In the genomic region with DNA sequence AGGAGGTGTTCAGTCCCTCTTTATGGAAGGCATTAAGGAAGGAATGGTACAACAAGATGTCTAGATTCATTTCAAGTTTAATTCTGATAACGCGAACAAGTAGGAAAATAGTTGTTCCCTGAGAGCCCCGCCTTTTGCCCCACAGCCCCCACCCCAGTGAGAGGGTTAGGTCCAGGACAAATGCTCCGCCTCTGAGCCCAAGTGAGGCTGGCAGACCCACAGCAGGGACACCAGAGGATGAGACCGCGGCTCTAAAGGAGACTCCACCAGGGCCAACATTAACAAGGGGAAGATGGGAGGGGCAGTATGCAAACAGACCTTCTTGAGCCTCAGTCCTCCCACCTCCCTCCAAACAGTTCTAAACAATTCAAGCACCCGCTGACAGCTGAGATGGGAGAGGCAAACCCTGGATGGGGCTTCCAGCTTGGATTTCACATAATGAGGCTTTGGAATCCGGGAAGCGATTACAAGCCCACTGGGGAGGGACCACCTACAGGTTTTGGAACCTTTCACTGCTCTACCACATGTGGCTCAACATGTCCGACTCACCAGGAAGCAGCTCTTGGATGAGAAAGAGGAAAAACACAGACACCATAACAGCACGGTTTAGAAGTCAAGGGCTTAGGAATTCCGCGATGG, we compare ENCODE assay signal across 1 cellular context.
TF ChIP-seq lines count a peak whose summit lies in the region.

No MANE protein-coding gene starts in this region.

TF ChIP-seq in HEK293, 187 proteins besides CTCF, POLR2A, EP300 and RAD21 (continued from another document and continues in another):
- no peak for TF ChIP-seq ZNF274 (IDR thresholded peaks at IDR 0.05; ENCODE audit: low read length)
- TF ChIP-seq ZNF274 (tag by site-specific recombination; IDR thresholded peaks at IDR 0.05; ENCODE audit: borderline replicate concordance): no peak
- TF ChIP-seq, protein P1, sequence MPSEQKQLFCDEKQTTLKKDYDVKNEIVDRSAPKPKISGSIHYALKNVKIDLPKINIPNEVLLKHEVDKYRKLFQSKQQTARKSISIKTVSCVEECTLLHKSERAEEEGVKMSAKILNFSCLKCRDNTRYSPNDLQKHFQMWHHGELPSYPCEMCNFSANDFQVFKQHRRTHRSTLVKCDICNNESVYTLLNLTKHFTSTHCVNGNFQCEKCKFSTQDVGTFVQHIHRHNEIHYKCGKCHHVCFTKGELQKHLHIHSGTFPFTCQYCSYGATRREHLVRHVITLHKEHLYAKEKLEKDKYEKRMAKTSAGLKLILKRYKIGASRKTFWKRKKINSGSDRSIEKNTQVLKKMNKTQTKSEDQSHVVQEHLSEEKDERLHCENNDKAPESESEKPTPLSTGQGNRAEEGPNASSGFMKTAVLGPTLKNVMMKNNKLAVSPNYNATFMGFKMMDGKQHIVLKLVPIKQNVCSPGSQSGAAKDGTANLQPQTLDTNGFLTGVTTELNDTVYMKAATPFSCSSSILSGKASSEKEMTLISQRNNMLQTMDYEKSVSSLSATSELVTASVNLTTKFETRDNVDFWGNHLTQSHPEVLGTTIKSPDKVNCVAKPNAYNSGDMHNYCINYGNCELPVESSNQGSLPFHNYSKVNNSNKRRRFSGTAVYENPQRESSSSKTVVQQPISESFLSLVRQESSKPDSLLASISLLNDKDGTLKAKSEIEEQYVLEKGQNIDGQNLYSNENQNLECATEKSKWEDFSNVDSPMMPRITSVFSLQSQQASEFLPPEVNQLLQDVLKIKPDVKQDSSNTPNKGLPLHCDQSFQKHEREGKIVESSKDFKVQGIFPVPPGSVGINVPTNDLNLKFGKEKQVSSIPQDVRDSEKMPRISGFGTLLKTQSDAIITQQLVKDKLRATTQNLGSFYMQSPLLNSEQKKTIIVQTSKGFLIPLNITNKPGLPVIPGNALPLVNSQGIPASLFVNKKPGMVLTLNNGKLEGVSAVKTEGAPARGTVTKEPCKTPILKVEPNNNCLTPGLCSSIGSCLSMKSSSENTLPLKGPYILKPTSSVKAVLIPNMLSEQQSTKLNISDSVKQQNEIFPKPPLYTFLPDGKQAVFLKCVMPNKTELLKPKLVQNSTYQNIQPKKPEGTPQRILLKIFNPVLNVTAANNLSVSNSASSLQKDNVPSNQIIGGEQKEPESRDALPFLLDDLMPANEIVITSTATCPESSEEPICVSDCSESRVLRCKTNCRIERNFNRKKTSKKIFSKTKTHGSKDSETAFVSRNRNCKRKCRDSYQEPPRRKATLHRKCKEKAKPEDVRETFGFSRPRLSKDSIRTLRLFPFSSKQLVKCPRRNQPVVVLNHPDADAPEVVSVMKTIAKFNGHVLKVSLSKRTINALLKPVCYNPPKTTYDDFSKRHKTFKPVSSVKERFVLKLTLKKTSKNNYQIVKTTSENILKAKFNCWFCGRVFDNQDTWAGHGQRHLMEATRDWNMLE (tag by site-specific recombination; conservative IDR thresholded peaks at IDR 0.05; ENCODE audit: low read depth): no peak
- TF ChIP-seq ZNF132 (tag by site-specific recombination; IDR thresholded peaks at IDR 0.05; ENCODE audit: borderline replicate concordance): no peak
- no peak for TF ChIP-seq ZNF48 (tag by site-specific recombination; IDR thresholded peaks at IDR 0.05)
- no peak for TF ChIP-seq ZSCAN23 (tag by site-specific recombination; IDR thresholded peaks at IDR 0.05)
- TF ChIP-seq ZNF426 (tag by site-specific recombination; IDR thresholded peaks at IDR 0.05): no peak
- no peak for TF ChIP-seq GLI4 (tag by site-specific recombination; IDR thresholded peaks at IDR 0.05)
- TF ChIP-seq ZNF335 (tag by site-specific recombination; conservative IDR thresholded peaks at IDR 0.05): no peak
- TF ChIP-seq ZNF350 (tag by site-specific recombination; IDR thresholded peaks at IDR 0.05): no peak
- TF ChIP-seq ZNF558 (tag by site-specific recombination; IDR thresholded peaks at IDR 0.05): no peak
- no peak for TF ChIP-seq MYNN (tag by site-specific recombination; IDR thresholded peaks at IDR 0.05; ENCODE audit: borderline replicate concordance)
- TF ChIP-seq, protein P2, sequence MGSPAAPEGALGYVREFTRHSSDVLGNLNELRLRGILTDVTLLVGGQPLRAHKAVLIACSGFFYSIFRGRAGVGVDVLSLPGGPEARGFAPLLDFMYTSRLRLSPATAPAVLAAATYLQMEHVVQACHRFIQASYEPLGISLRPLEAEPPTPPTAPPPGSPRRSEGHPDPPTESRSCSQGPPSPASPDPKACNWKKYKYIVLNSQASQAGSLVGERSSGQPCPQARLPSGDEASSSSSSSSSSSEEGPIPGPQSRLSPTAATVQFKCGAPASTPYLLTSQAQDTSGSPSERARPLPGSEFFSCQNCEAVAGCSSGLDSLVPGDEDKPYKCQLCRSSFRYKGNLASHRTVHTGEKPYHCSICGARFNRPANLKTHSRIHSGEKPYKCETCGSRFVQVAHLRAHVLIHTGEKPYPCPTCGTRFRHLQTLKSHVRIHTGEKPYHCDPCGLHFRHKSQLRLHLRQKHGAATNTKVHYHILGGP (tag by site-specific recombination; IDR thresholded peaks at IDR 0.05): no peak
- TF ChIP-seq ZNF660 (tag by site-specific recombination; IDR thresholded peaks at IDR 0.05): no peak
- no peak for TF ChIP-seq ZSCAN16 (tag by site-specific recombination; IDR thresholded peaks at IDR 0.05)
- TF ChIP-seq, protein P3, sequence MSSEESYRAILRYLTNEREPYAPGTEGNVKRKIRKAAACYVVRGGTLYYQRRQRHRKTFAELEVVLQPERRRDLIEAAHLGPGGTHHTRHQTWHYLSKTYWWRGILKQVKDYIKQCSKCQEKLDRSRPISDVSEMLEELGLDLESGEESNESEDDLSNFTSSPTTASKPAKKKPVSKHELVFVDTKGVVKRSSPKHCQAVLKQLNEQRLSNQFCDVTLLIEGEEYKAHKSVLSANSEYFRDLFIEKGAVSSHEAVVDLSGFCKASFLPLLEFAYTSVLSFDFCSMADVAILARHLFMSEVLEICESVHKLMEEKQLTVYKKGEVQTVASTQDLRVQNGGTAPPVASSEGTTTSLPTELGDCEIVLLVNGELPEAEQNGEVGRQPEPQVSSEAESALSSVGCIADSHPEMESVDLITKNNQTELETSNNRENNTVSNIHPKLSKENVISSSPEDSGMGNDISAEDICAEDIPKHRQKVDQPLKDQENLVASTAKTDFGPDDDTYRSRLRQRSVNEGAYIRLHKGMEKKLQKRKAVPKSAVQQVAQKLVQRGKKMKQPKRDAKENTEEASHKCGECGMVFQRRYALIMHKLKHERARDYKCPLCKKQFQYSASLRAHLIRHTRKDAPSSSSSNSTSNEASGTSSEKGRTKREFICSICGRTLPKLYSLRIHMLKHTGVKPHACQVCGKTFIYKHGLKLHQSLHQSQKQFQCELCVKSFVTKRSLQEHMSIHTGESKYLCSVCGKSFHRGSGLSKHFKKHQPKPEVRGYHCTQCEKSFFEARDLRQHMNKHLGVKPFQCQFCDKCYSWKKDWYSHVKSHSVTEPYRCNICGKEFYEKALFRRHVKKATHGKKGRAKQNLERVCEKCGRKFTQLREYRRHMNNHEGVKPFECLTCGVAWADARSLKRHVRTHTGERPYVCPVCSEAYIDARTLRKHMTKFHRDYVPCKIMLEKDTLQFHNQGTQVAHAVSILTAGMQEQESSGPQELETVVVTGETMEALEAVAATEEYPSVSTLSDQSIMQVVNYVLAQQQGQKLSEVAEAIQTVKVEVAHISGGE (tag by site-specific recombination; conservative IDR thresholded peaks at IDR 0.05; ENCODE audit: low read depth): no peak
- TF ChIP-seq ZNF404 (tag by site-specific recombination; IDR thresholded peaks at IDR 0.05): no peak
- TF ChIP-seq RBAK (tag by site-specific recombination; IDR thresholded peaks at IDR 0.05): no peak
- TF ChIP-seq ZNF629 (tag by site-specific recombination; IDR thresholded peaks at IDR 0.05): no peak
- TF ChIP-seq ZNF626 (tag by site-specific recombination; IDR thresholded peaks at IDR 0.05): no peak
- TF ChIP-seq ZNF830 (tag by site-specific recombination; IDR thresholded peaks at IDR 0.05; ENCODE audit: low read depth): no peak
- TF ChIP-seq ZNF140 (tag by site-specific recombination; IDR thresholded peaks at IDR 0.05): no peak
- TF ChIP-seq ZNF707 (tag by site-specific recombination; IDR thresholded peaks at IDR 0.05): no peak
- TF ChIP-seq, protein P4, sequence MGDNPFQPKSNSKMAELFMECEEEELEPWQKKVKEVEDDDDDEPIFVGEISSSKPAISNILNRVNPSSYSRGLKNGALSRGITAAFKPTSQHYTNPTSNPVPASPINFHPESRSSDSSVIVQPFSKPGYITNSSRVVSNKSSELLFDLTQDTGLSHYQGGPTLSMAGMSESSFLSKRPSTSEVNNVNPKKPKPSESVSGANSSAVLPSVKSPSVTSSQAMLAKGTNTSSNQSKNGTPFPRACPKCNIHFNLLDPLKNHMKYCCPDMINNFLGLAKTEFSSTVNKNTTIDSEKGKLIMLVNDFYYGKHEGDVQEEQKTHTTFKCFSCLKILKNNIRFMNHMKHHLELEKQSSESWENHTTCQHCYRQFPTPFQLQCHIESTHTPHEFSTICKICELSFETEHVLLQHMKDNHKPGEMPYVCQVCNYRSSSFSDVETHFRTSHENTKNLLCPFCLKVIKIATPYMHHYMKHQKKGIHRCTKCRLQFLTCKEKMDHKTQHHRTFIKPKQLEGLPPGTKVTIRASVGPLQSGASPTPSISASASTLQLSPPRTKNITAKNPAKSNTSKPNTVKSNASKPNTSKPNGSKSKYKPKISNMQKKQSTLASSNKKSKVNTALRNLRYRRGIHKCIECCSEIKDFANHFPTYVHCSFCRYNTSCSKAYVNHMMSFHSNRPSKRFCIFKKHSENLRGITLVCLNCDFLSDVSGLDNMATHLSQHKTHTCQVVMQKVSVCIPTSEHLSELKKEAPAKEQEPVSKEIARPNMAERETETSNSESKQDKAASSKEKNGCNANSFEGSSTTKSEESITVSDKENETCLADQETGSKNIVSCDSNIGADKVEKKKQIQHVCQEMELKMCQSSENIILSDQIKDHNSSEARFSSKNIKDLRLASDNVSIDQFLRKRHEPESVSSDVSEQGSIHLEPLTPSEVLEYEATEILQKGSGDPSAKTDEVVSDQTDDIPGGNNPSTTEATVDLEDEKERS (tag by site-specific recombination; IDR thresholded peaks at IDR 0.05): no peak
- no peak for TF ChIP-seq ZNF585B (tag by site-specific recombination; IDR thresholded peaks at IDR 0.05)
- peak; percentile 100 for TF ChIP-seq ZIC2 (tag by site-specific recombination; IDR thresholded peaks at IDR 0.05)
- no peak for TF ChIP-seq ZNF16 (tag by site-specific recombination; IDR thresholded peaks at IDR 0.05; ENCODE audit: low read depth)
- TF ChIP-seq ZNF747 (tag by site-specific recombination; IDR thresholded peaks at IDR 0.05): no peak
- TF ChIP-seq, protein P5, sequence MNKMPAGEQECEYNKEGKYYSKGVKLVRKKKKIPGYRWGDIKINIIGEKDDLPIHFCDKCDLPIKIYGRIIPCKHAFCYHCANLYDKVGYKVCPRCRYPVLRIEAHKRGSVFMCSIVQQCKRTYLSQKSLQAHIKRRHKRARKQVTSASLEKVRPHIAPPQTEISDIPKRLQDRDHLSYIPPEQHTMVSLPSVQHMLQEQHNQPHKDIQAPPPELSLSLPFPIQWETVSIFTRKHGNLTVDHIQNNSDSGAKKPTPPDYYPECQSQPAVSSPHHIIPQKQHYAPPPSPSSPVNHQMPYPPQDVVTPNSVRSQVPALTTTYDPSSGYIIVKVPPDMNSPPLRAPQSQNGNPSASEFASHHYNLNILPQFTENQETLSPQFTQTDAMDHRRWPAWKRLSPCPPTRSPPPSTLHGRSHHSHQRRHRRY (tag by site-specific recombination; IDR thresholded peaks at IDR 0.05): no peak
- no peak for TF ChIP-seq MZF1 (tag by site-specific recombination; IDR thresholded peaks at IDR 0.05; ENCODE audit: borderline replicate concordance)
- TF ChIP-seq TCF7L2 (IDR thresholded peaks at IDR 0.05; ENCODE audit: borderline replicate concordance, low read depth, low read length): no peak
- TF ChIP-seq, protein P6, sequence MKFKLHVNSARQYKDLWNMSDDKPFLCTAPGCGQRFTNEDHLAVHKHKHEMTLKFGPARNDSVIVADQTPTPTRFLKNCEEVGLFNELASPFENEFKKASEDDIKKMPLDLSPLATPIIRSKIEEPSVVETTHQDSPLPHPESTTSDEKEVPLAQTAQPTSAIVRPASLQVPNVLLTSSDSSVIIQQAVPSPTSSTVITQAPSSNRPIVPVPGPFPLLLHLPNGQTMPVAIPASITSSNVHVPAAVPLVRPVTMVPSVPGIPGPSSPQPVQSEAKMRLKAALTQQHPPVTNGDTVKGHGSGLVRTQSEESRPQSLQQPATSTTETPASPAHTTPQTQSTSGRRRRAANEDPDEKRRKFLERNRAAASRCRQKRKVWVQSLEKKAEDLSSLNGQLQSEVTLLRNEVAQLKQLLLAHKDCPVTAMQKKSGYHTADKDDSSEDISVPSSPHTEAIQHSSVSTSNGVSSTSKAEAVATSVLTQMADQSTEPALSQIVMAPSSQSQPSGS (tag by site-specific recombination; IDR thresholded peaks at IDR 0.05; ENCODE audit: low read depth): no peak
- TF ChIP-seq ZBTB20 (tag by site-specific recombination; IDR thresholded peaks at IDR 0.05): no peak
- no peak for TF ChIP-seq ZNF623 (tag by site-specific recombination; IDR thresholded peaks at IDR 0.05)
- no peak for TF ChIP-seq ZBTB1 (tag by site-specific recombination; IDR thresholded peaks at IDR 0.05)
- TF ChIP-seq ZNF10 (tag by site-specific recombination; IDR thresholded peaks at IDR 0.05): no peak
- no peak for TF ChIP-seq ZNF19 (tag by site-specific recombination; IDR thresholded peaks at IDR 0.05; ENCODE audit: low read depth)
- TF ChIP-seq ZNF785 (tag by site-specific recombination; IDR thresholded peaks at IDR 0.05): no peak
- TF ChIP-seq, protein P7, sequence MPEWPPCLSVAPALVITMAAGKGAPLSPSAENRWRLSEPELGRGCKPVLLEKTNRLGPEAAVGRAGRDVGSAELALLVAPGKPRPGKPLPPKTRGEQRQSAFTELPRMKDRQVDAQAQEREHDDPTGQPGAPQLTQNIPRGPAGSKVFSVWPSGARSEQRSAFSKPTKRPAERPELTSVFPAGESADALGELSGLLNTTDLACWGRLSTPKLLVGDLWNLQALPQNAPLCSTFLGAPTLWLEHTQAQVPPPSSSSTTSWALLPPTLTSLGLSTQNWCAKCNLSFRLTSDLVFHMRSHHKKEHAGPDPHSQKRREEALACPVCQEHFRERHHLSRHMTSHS (tag by site-specific recombination; IDR thresholded peaks at IDR 0.05): no peak
- no peak for TF ChIP-seq OSR2 (tag by site-specific recombination; IDR thresholded peaks at IDR 0.05)
- TF ChIP-seq GFI1B (tag by site-specific recombination; IDR thresholded peaks at IDR 0.05): no peak
- TF ChIP-seq ZNF776 (tag by site-specific recombination; IDR thresholded peaks at IDR 0.05; ENCODE audit: borderline replicate concordance): no peak
- no peak for TF ChIP-seq ZNF211 (tag by site-specific recombination; IDR thresholded peaks at IDR 0.05; ENCODE audit: low read depth)
- TF ChIP-seq IKZF3 (tag by site-specific recombination; IDR thresholded peaks at IDR 0.05): peak; percentile 52
- TF ChIP-seq SP2 (tag by site-specific recombination; IDR thresholded peaks at IDR 0.05): no peak
- no peak for TF ChIP-seq ZNF548 (tag by site-specific recombination; IDR thresholded peaks at IDR 0.05)
- TF ChIP-seq, protein P8, sequence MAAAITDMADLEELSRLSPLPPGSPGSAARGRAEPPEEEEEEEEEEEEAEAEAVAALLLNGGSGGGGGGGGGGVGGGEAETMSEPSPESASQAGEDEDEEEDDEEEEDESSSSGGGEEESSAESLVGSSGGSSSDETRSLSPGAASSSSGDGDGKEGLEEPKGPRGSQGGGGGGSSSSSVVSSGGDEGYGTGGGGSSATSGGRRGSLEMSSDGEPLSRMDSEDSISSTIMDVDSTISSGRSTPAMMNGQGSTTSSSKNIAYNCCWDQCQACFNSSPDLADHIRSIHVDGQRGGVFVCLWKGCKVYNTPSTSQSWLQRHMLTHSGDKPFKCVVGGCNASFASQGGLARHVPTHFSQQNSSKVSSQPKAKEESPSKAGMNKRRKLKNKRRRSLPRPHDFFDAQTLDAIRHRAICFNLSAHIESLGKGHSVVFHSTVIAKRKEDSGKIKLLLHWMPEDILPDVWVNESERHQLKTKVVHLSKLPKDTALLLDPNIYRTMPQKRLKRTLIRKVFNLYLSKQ (tag by site-specific recombination; IDR thresholded peaks at IDR 0.05; ENCODE audit: borderline replicate concordance): no peak
